ENCODE assay signal across 32 cellular contexts in the genomic region with DNA sequence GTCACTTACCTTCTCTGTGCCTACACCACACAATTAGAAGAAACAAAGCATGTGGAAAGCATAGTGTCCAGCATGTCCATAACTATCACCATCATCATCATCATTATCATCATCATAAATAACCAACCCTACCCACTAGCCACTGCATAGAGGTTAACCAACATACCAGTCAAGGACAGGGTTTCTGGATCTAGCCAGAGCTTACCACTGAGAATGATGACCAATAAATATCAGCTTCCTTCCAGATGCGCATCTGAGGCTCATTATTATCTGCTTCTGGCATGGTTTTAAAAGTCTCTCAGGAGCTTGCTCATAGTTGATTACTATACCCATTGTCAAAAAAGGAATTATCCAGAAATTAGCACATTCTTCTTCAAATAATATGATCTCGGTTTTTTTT. TPM values are rescaled to one million over a fixed set of nuclear protein-coding genes. Genes with fewer than 3 reads are reported as not detected.
"Had no signal": no experiment of that assay in that cellular context is flagged by ENCODE, and none has a peak within 500 bp of the region (broad histone marks: within the 10 kb centered on the region; RNA-seq: fewer than 3 reads in every experiment).

No MANE protein-coding gene starts in this region.

- H3K36me3 ChIP-seq: brain microvascular endothelial cell, esophagus muscularis mucosa, gastrocnemius medialis, heart right ventricle had no signal

- H2AFZ ChIP-seq: hepatocyte had no signal

- H3K4me3 ChIP-seq: esophagus muscularis mucosa, gastrocnemius medialis, heart right ventricle, hepatocyte had no signal

- H3K27me3 ChIP-seq: brain microvascular endothelial cell, esophagus muscularis mucosa, gastrocnemius medialis, heart right ventricle, hepatocyte had no signal

- ATAC-seq: activated CD4-positive, alpha-beta T cell treated with anti-CD3 and anti-CD28 coated beads for 36 hours; activated CD8-positive, alpha-beta memory T cell treated with anti-CD3 and anti-CD28 coated beads, Interleukin-2, amount 10 ng/mL, durations not matched to agents 7 days and 5 days; activated CD8-positive, alpha-beta T cell treated with anti-CD3 and anti-CD28 coated beads, Interleukin-2, amount 10 ng/mL, durations not matched to agents 7 days and 5 days; activated naive CD4-positive, alpha-beta T cell treated with anti-CD3 and anti-CD28 coated beads, Interleukin-2, amount 50 U/mL, for 72 hours; effector memory CD8-positive, alpha-beta T cell; gastrocnemius medialis; heart right ventricle; T-helper 17 cell had no signal

- H3K27ac ChIP-seq: brain microvascular endothelial cell, esophagus muscularis mucosa, gastrocnemius medialis, heart right ventricle, hepatocyte had no signal

- H3K9me3 ChIP-seq: esophagus muscularis mucosa, gastrocnemius medialis, heart right ventricle had no signal

- H3K4me2 ChIP-seq: hepatocyte had no signal

- H3K79me2 ChIP-seq: hepatocyte had no signal

- DNase-seq: activated CD4-positive, alpha-beta memory T cell treated with anti-CD3 and anti-CD28 coated beads for 36 hours; activated CD4-positive, alpha-beta T cell treated with anti-CD3 and anti-CD28 coated beads for 36 hours; activated CD4-positive, alpha-beta T cell treated with anti-CD3 and anti-CD28 coated beads, Interleukin-2, amount 10 ng/mL, durations not matched to agents 24 days and 14 days; activated CD4-positive, CD25-positive, alpha-beta regulatory T cell; activated CD4-positive, CD25-positive, alpha-beta regulatory T cell treated with anti-CD3 and anti-CD28 coated beads, Interleukin-2, amount 50 U/mL, for 72 hours; activated CD8-positive, alpha-beta memory T cell treated with anti-CD3 and anti-CD28 coated beads, Interleukin-2, amount 10 ng/mL, durations not matched to agents 7 days and 5 days; activated CD8-positive, alpha-beta memory T cell treated with anti-CD3 and anti-CD28 coated beads, Interleukin-2, amount 50 U/mL, for 4 hours; activated CD8-positive, alpha-beta T cell treated with anti-CD3 and anti-CD28 coated beads, Interleukin-2, amount 10 ng/mL, durations not matched to agents 7 days and 5 days; activated effector memory CD4-positive, alpha-beta T cell treated with anti-CD3 and anti-CD28 coated beads, Interleukin-2, amount 50 U/mL, for 16 hours; activated naive CD4-positive, alpha-beta T cell treated with anti-CD3 and anti-CD28 coated beads for 36 hours; activated naive CD8-positive, alpha-beta T cell treated with anti-CD3 and anti-CD28 coated beads, Interleukin-2, amount 10 ng/mL, durations not matched to agents 7 days and 5 days; activated T-cell treated with anti-CD3 and anti-CD28 coated beads, Interleukin-2, amount 50 U/mL, for 1 hour; activated T-cell treated with anti-CD3 and anti-CD28 coated beads, Interleukin-2, amount 50 U/mL, for 48 hours; amniotic stem cell; anterior cingulate cortex; brain microvascular endothelial cell; cortex of kidney; dermis blood vessel endothelial cell; effector CD4-positive, alpha-beta T cell; effector memory CD8-positive, alpha-beta T cell; erythroblast; gastrocnemius medialis; heart right ventricle; T-helper 17 cell; T1000 had no signal

RNA-seq across cellular contexts. Expression of gene MYOZ2, which starts 25.5 kb away (rescaled TPM):
- total RNA-seq: activated CD4-positive, alpha-beta memory T cell treated with anti-CD3 and anti-CD28 coated beads for 36 hours; activated CD4-positive, alpha-beta T cell treated with anti-CD3 and anti-CD28 coated beads for 36 hours; activated CD4-positive, alpha-beta T cell treated with anti-CD3 and anti-CD28 coated beads, Interleukin-2, amount 10 ng/mL, durations not matched to agents 24 days and 14 days; activated CD8-positive, alpha-beta memory T cell treated with anti-CD3 and anti-CD28 coated beads for 36 hours; activated CD8-positive, alpha-beta memory T cell treated with anti-CD3 and anti-CD28 coated beads, Interleukin-2, amount 10 ng/mL, durations not matched to agents 7 days and 5 days; activated CD8-positive, alpha-beta T cell treated with anti-CD3 and anti-CD28 coated beads, Interleukin-2, amount 10 ng/mL, durations not matched to agents 7 days and 5 days; activated naive CD4-positive, alpha-beta T cell treated with anti-CD3 and anti-CD28 coated beads for 36 hours; activated naive CD4-positive, alpha-beta T cell treated with anti-CD3 and anti-CD28 coated beads, Interleukin-2, amount 50 U/mL, for 72 hours; activated naive CD8-positive, alpha-beta T cell treated with anti-CD3 and anti-CD28 coated beads, Interleukin-2, amount 10 ng/mL, durations not matched to agents 7 days and 5 days; activated T-helper 1 cell treated with anti-CD3 and anti-CD28 coated beads, Interleukin-12 subunit alpha, Interleukin-12 subunit beta, Interleukin-2, Interleukin-4 antibody, amounts not matched to agents 30 ng/mL and 10 ng/mL and 1 ng/mL, durations not matched to agents 14 hours and 24 hours and 36 hours; activated T-helper 2 cell treated with anti-CD3 and anti-CD28 coated beads, Interferon-gamma antibody, Interleukin-2, Interleukin-4, amounts not matched to agents 10 μg/mL and 5 μg/mL and 100 μg/mL, durations not matched to agents 14 hours and 24 hours and 36 hours; bronchial epithelial cell; T-helper 17 cell had no signal
- polyA plus RNA-seq: hepatocyte had no signal
